Comparison of ENCODE assay signal across 1 cellular context in the genomic region with DNA sequence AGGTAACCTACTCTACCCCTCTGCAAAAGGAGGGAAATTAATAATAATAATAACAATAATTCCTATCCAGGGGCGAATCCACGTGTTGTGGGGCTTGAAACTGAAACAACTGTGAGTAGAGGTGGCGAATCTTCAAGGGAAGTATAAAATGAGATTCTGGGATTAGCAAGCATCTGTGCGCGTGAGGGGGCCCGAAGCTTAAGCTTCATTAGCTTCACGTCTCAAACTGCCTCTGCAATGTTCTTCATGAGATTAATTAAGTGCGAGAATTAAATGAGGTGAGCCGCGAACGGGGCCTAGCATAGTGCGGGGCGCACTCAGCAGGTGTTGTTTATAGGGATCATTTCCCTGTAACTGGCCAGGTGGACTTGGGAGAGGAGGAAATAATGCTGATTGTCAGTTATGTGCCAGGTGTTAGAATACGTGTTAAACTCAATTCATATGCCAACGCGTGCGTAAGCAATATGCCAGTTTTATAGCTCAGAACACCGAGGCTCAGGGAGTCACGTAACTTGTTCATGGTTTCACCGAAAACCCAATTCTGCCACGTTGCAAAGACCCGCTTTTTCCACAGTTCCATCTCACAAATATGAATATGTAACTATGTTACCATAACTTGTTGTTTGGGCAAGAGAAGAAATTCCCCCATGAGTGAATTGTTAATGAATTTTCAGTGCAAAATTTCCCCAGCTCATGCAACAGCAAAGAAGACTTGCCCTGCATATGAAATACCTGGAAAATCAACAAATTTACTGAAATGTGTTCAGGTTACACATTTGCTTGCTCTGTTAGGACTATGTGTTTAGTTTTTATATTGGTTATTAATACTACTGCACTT.
TF ChIP-seq lines count a peak whose summit lies in the region.

No MANE protein-coding gene starts in this region.

TF ChIP-seq in WTC11, 78 proteins besides CTCF, POLR2A, EP300 and RAD21 (continued from another document):
- TF ChIP-seq, protein P1, sequence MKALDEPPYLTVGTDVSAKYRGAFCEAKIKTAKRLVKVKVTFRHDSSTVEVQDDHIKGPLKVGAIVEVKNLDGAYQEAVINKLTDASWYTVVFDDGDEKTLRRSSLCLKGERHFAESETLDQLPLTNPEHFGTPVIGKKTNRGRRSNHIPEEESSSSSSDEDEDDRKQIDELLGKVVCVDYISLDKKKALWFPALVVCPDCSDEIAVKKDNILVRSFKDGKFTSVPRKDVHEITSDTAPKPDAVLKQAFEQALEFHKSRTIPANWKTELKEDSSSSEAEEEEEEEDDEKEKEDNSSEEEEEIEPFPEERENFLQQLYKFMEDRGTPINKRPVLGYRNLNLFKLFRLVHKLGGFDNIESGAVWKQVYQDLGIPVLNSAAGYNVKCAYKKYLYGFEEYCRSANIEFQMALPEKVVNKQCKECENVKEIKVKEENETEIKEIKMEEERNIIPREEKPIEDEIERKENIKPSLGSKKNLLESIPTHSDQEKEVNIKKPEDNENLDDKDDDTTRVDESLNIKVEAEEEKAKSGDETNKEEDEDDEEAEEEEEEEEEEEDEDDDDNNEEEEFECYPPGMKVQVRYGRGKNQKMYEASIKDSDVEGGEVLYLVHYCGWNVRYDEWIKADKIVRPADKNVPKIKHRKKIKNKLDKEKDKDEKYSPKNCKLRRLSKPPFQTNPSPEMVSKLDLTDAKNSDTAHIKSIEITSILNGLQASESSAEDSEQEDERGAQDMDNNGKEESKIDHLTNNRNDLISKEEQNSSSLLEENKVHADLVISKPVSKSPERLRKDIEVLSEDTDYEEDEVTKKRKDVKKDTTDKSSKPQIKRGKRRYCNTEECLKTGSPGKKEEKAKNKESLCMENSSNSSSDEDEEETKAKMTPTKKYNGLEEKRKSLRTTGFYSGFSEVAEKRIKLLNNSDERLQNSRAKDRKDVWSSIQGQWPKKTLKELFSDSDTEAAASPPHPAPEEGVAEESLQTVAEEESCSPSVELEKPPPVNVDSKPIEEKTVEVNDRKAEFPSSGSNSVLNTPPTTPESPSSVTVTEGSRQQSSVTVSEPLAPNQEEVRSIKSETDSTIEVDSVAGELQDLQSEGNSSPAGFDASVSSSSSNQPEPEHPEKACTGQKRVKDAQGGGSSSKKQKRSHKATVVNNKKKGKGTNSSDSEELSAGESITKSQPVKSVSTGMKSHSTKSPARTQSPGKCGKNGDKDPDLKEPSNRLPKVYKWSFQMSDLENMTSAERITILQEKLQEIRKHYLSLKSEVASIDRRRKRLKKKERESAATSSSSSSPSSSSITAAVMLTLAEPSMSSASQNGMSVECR (CRISPR knock-in tag; IDR thresholded peaks at IDR 0.05; ENCODE audit: borderline replicate concordance) = no peak
- TF ChIP-seq ZNF138 (CRISPR knock-in tag; conservative IDR thresholded peaks at IDR 0.05) = no peak
- TF ChIP-seq, protein P2, sequence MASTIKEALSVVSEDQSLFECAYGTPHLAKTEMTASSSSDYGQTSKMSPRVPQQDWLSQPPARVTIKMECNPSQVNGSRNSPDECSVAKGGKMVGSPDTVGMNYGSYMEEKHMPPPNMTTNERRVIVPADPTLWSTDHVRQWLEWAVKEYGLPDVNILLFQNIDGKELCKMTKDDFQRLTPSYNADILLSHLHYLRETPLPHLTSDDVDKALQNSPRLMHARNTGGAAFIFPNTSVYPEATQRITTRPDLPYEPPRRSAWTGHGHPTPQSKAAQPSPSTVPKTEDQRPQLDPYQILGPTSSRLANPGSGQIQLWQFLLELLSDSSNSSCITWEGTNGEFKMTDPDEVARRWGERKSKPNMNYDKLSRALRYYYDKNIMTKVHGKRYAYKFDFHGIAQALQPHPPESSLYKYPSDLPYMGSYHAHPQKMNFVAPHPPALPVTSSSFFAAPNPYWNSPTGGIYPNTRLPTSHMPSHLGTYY (CRISPR knock-in tag; IDR thresholded peaks at IDR 0.05) = no peak
